Comparison of ENCODE assay signal across 2 cellular contexts in genomic region chr4:102521570-102522553, GRCh38.
TF ChIP-seq lines count a peak whose summit lies in the region.

No MANE protein-coding gene starts in this region.

TF ChIP-seq in liver, 16 proteins besides CTCF, POLR2A, EP300 and RAD21:
- TF ChIP-seq SP1 (IDR thresholded peaks at IDR 0.05) (peak; percentile 24), FOXA2 (IDR thresholded peaks at IDR 0.05) (no peak), JUND (IDR thresholded peaks at IDR 0.05) (peak in 1 of 2 donors; percentile 24), HNF4A (conservative IDR thresholded peaks at IDR 0.05) (peak; percentile 28 to 43), FOXA1 (IDR thresholded peaks at IDR 0.05) (no peak), RXRA (IDR thresholded peaks at IDR 0.05) (peak in 1 of 2 donors; percentile 61)

TF ChIP-seq in HepG2, 621 proteins besides CTCF, POLR2A, EP300 and RAD21:
- no peak for TF ChIP-seq MXD1 (CRISPR knock-in tag; IDR thresholded peaks at IDR 0.05)
- no peak for TF ChIP-seq POGK (CRISPR knock-in tag; conservative IDR thresholded peaks at IDR 0.05)
